In genomic region chr4:28225005-28225404, GRCh38 we compare ENCODE assay signal across 1 cellular context.
TF ChIP-seq lines count a peak whose summit lies in the region.

No MANE protein-coding gene starts in this region.

TF ChIP-seq in SK-N-SH treated with all-trans-retinoic acid at 6 μM for 48 hours, 23 proteins besides CTCF, POLR2A, EP300 and RAD21 (continued from another document):
- TF ChIP-seq POU6F1 (CRISPR knock-in tag; IDR thresholded peaks at IDR 0.05; ENCODE audit: borderline replicate concordance, low read depth) (no peak), TOX (CRISPR knock-in tag; IDR thresholded peaks at IDR 0.05; ENCODE audit: borderline replicate concordance) (no peak), CSRNP3 (CRISPR knock-in tag; IDR thresholded peaks at IDR 0.05) (no peak), RARB (CRISPR knock-in tag; IDR thresholded peaks at IDR 0.05) (no peak), ZFP30 (CRISPR knock-in tag; IDR thresholded peaks at IDR 0.05) (no peak), ZFP3 (CRISPR knock-in tag; IDR thresholded peaks at IDR 0.05) (no peak), ZNF8 (CRISPR knock-in tag; IDR thresholded peaks at IDR 0.05) (no peak), TCF4 (CRISPR knock-in tag; IDR thresholded peaks at IDR 0.05; ENCODE audit: borderline replicate concordance) (no peak), ESRRG (CRISPR knock-in tag; IDR thresholded peaks at IDR 0.05) (no peak), ISL1 (CRISPR knock-in tag; IDR thresholded peaks at IDR 0.05) (no peak), BACH2 (CRISPR knock-in tag; IDR thresholded peaks at IDR 0.05; ENCODE audit: borderline replicate concordance) (no peak), CSDC2 (CRISPR knock-in tag; IDR thresholded peaks at IDR 0.05) (no peak)
